ENCODE assay signal across 17 cellular contexts in genomic region chr2:64976276-64976675, GRCh38.
"Had no signal": no experiment of that assay in that cellular context is flagged by ENCODE, and none has a peak within 500 bp of the region (broad histone marks: within the 10 kb centered on the region; RNA-seq: fewer than 3 reads in every experiment).

No MANE protein-coding gene starts in this region.

- H3K36me3 ChIP-seq: ascending aorta, breast epithelium, suprapubic skin, transverse colon, vagina had no signal

- DNase-seq: activated CD4-positive, alpha-beta T cell treated with anti-CD3 and anti-CD28 coated beads for 48 hours; activated CD8-positive, alpha-beta T cell treated with anti-CD3 and anti-CD28 coated beads for 36 hours; activated effector memory CD4-positive, alpha-beta T cell treated with Interleukin-2 at 50 U/mL for 16 hours; activated naive CD4-positive, alpha-beta T cell treated with anti-CD3 and anti-CD28 coated beads, Interleukin-2, amount 50 U/mL, for 16 hours; activated T-cell treated with anti-CD3 and anti-CD28 coated beads, Interleukin-2, amount 50 U/mL, for 1 hour; cerebellar nuclear complex; effector CD8-positive, alpha-beta T cell; left ventricle myocardium superior; naive B cell; retina; stimulated activated CD4-positive, alpha-beta T cell treated with anti-CD3 and anti-CD28 coated beads, Interleukin-2, amount 100 ng/mL, for 24 hours; transverse colon had no signal

- H3K4me3 ChIP-seq: ascending aorta, breast epithelium, suprapubic skin, transverse colon, vagina had no signal

- ATAC-seq: activated CD8-positive, alpha-beta T cell treated with anti-CD3 and anti-CD28 coated beads for 36 hours; esophagus mucosa had no signal

- H3K27me3 ChIP-seq: ascending aorta, breast epithelium, suprapubic skin, transverse colon, vagina had no signal

- H3K27ac ChIP-seq: suprapubic skin, transverse colon, vagina had no signal

- H3K9me3 ChIP-seq: ascending aorta, breast epithelium, suprapubic skin, transverse colon, vagina had no signal

- H3K4me1 ChIP-seq: breast epithelium had no signal
